ENCODE assay signal across 18 cellular contexts in the genomic region with DNA sequence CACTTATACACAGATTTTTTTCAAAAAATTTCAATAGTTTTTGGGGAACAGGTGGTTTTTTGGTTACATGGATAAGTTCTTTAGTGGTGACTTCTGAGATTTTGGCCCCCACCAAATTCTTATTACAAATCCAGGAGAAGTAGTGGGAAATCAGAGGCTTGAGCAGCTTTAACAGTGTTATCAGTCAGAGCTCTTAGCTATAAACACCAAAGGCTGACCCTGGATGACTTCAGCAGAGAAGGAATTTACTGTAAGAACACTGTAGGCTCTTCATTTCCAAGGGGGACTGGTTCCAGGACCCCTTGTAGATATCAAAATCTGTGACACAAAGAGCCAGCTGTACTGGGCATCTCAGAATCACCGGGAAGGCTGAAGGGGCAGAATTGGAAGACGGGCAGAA. TPM values are rescaled to one million over a fixed set of nuclear protein-coding genes. Genes with fewer than 3 reads are reported as not detected.
A peak's percentile ranks its signal among the peaks of the same experiment; 100 is the strongest.
DNase-seq lines count a peak whose midpoint lies in the region; ATAC-seq, FAIRE-seq and TF ChIP-seq lines count a peak whose summit lies in the region.
"Had no signal": no experiment of that assay in that cellular context is flagged by ENCODE, and none has a peak within 500 bp of the region (broad histone marks: within the 10 kb centered on the region; RNA-seq: fewer than 3 reads in every experiment).

No MANE protein-coding gene starts in this region.

- H3K9me3 ChIP-seq in HUES6 (ENCODE audit: control insufficient read depth, insufficient read depth, low read depth, low read length) (peaks cover 3% of the 10 kb centered on the region; the same call in 1 of the 2 replicates), K562 (replicated peaks; ENCODE audit: control insufficient read depth, insufficient read depth, low read depth, low read length) (no peaks in the 10 kb centered on the region)

- TF ChIP-seq CTCF in C4-2B (conservative IDR thresholded peaks at IDR 0.05) (no peak), K562 (IDR thresholded peaks at IDR 0.05 in 2 of 3, conservative IDR thresholded peaks at IDR 0.05 in 1 of 3; ENCODE audit: insufficient read depth in 2 of 3, low read depth in 1 of 3, low read length in 3 of 3) (no peak)

- H4K8ac ChIP-seq in mesendoderm (ENCODE audit: low read depth, low read length) = no peak overlapping the region

- no peak for TF ChIP-seq POLR2A in K562 (conservative IDR thresholded peaks at IDR 0.05)
- TF ChIP-seq POLR2A in GM18505 (IDR thresholded peaks at IDR 0.05; ENCODE audit: borderline replicate concordance, extremely low read depth, insufficient read depth, insufficient read length) = no peak

- H3K4me3 ChIP-seq in HUES6 (ENCODE audit: low read depth, low read length) (no peak overlapping the region), K562 (no peak overlapping the region), mesendoderm (ENCODE audit: low read length) (no peak overlapping the region)
- H3K4me3 ChIP-seq: A549 had no signal

- H3K9me1 ChIP-seq in K562 (ENCODE audit: control insufficient read depth, insufficient read depth, low read length) = no peaks in the 10 kb centered on the region

- no peak overlapping the region for H2AFZ ChIP-seq in K562 (ENCODE audit: low read depth, low read length)

- no peak for DNase-seq in K562 (ENCODE audit: extremely low read depth in 1 of 4, low spot score in 3 of 4)
- DNase-seq in mesendoderm = peak; percentile 12
- no peak for DNase-seq in Right ventricle myocardium inferior (ENCODE audit: missing footprints)
- DNase-seq: COR-L47; Kasumi-1; MM.1S; NCI-H1105; NCI-H1694; NCI-H2227 treated with DMSO at 0.1 percent for 48 hours; NCI-H524; NK-92 treated with Interleukin-12 subunit alpha and Interleukin-12 subunit beta, amount 100 ng/mL, for 24 hours; RPMI8226 had no signal

- no TSS peak for BruUV-seq in K562 (replicated peaks; lab: Mats Ljungman, UMichigan)

- no peak overlapping the region for H2BK15ac ChIP-seq in mesendoderm (replicated peaks; ENCODE audit: low read depth)

- FAIRE-seq in K562 (lab: Jason Lieb, UNC) = no peak
- FAIRE-seq: A549 had no signal

- WGBS in K562 (ENCODE audit: insufficient coverage, low coverage, missing lambda C conversion rate) = 87% methylated on average over 2 of the region's 2 CpGs
- WGBS in mesendoderm (ENCODE audit: extremely low coverage, insufficient coverage, low lambda C conversion rate) = no CpG with 5 or more reads among the region's 2 CpGs

- H3K23ac ChIP-seq in mesendoderm (ENCODE audit: low read length) = no peak overlapping the region

- POLR2A ChIA-PET in K562 (lab: Yijun Ruan, JAX) = interaction anchor here (1.2 kb wide), 1 partner anchor 15 kb away, joined by 3 read pairs; no protein-coding TSS in a partner anchor

- CTCF ChIA-PET in K562 (lab: Yijun Ruan, JAX; ENCODE audit: low intra/inter-chr PET ratio) = interaction anchor here (0.7 kb wide), 1 partner anchor 546 kb away, joined by 4 read pairs; no protein-coding TSS in a partner anchor

- no peak overlapping the region for H3K4ac ChIP-seq in mesendoderm (ENCODE audit: low read depth, low read length)

- H3K79me1 ChIP-seq in mesendoderm (ENCODE audit: low read length) = peaks cover 3% of the 10 kb centered on the region

- H3K79me2 ChIP-seq in K562 (ENCODE audit: control insufficient read depth, insufficient read depth, low read length) = peaks cover 24% of the 10 kb centered on the region; the same call in 2 of the 3 replicates
- no peaks in the 10 kb centered on the region for H3K79me2 ChIP-seq in mesendoderm (ENCODE audit: control insufficient read depth, insufficient read depth, low read length)

- H2BK5ac ChIP-seq in mesendoderm (ENCODE audit: low read length) = no peak overlapping the region

- H3K56ac ChIP-seq in mesendoderm (ENCODE audit: low read length) = no peak overlapping the region

- intact Hi-C loops in K562 (cut with micrococcal nuclease) = no loop called here
- intact Hi-C loops in Right ventricle myocardium inferior (cut with DNase I) = no loop called here

- H3K9ac ChIP-seq in HUES6 (ENCODE audit: low read length) (peak overlapping the region; percentile 34), K562 (ENCODE audit: insufficient read depth in 1 of 2, low read depth in 2 of 2, low read length in 2 of 2) (no peak overlapping the region), mesendoderm (ENCODE audit: low read length) (no peak overlapping the region)

- H3K27ac ChIP-seq in C4-2B (peak overlapping the region; percentile 91), HUES6 (ENCODE audit: low read depth, low read length) (peak overlapping the region; percentile 63; the same call in 1 of the 2 replicates), K562 (ENCODE audit: extremely low read depth, low read depth, low read length) (no peak overlapping the region), mesendoderm (ENCODE audit: low read depth, low read length) (no peak overlapping the region)

- H4K5ac ChIP-seq in mesendoderm (ENCODE audit: low read length) = no peak overlapping the region

- H3K4me2 ChIP-seq in K562 (ENCODE audit: insufficient read depth, low read length) (peak overlapping the region; percentile 5; the same call in 1 of the 2 replicates), mesendoderm (ENCODE audit: low read length) (no peak overlapping the region)
- H3K4me2 ChIP-seq: A549 had no signal

- TF ChIP-seq RAD21 in K562 (CRISPR knock-in tag; conservative IDR thresholded peaks at IDR 0.05 in 1 of 2, IDR thresholded peaks at IDR 0.05 in 1 of 2) = no peak

- no peak for TF ChIP-seq EP300 in K562 (IDR thresholded peaks at IDR 0.05; ENCODE audit: low read length)

- no peak overlapping the region for H2AK5ac ChIP-seq in mesendoderm (ENCODE audit: low read length)

- H2BK120ac ChIP-seq in mesendoderm (ENCODE audit: low read depth, low read length) = no peak overlapping the region

- peaks cover 11% of the 10 kb centered on the region; the same call in 1 of the 2 replicates for H3K4me1 ChIP-seq in HUES6 (ENCODE audit: control insufficient read depth, insufficient read depth, low read length)
- H3K4me1 ChIP-seq in K562 (replicated peaks in 1 of 2; ENCODE audit: control insufficient read depth in 2 of 2, insufficient read depth in 2 of 2, low read length in 2 of 2) = peaks cover 0 to 12% of the 10 kb centered on the region in 2 experiments; a peak in 4 of 5 replicates
- no peaks in the 10 kb centered on the region for H3K4me1 ChIP-seq in mesendoderm (ENCODE audit: control insufficient read depth, low read depth, low read length)

- H4K20me1 ChIP-seq in K562 (replicated peaks; ENCODE audit: control insufficient read depth, insufficient read depth, low read length) = 0 out of 2 replicates have a peak, but pooled peaks cover 4% of the 10 kb centered on the region

- H3K27me3 ChIP-seq in HUES6 (ENCODE audit: control insufficient read depth, insufficient read depth, low read length) (no peaks in the 10 kb centered on the region), K562 (ENCODE audit: control insufficient read depth in 2 of 2, insufficient read depth in 2 of 2, low read length in 2 of 2) (no peaks in the 10 kb centered on the region), mesendoderm (ENCODE audit: insufficient read depth, low read length, poor library complexity) (no peaks in the 10 kb centered on the region)

- H3K36me3 ChIP-seq in HUES6 (ENCODE audit: control insufficient read depth, insufficient read depth, low read length) (peaks cover 52% of the 10 kb centered on the region), K562 (ENCODE audit: control insufficient read depth, insufficient read depth, low read length) (peaks cover 57% of the 10 kb centered on the region), mesendoderm (ENCODE audit: control insufficient read depth, insufficient read depth, low read length) (peaks cover 4% of the 10 kb centered on the region)

- H3K18ac ChIP-seq in mesendoderm (ENCODE audit: low read length) = no peak overlapping the region

- ATAC-seq in K562 = peak; percentile 22
- ATAC-seq in GM18505 (IDR thresholded peaks at IDR 0.05; ENCODE audit: unreplicated experiment) = no peak
- no peak for ATAC-seq in Right ventricle myocardium inferior
- no peak for ATAC-seq in GM19463 (IDR thresholded peaks at IDR 0.05; ENCODE audit: unreplicated experiment)
- no peak for ATAC-seq in GM18907 (IDR thresholded peaks at IDR 0.05; ENCODE audit: unreplicated experiment)
- ATAC-seq: A549 had no signal

- in situ Hi-C loops in K562 (cut with MboI) = no loop called here

TF ChIP-seq in K562, 482 proteins besides CTCF, POLR2A, EP300 and RAD21 (continues in another document):
- TF ChIP-seq, protein P1, sequence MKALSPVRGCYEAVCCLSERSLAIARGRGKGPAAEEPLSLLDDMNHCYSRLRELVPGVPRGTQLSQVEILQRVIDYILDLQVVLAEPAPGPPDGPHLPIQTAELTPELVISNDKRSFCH (CRISPR knock-in tag; IDR thresholded peaks at IDR 0.05) = no peak
- TF ChIP-seq, protein P1 (tag; IDR thresholded peaks at IDR 0.05) = no peak
- TF ChIP-seq PHB (CRISPR knock-in tag; IDR thresholded peaks at IDR 0.05) = no peak
- no peak for TF ChIP-seq ZFP36 (IDR thresholded peaks at IDR 0.05; ENCODE audit: low read depth, low read length, partially characterized antibody)

RNA-seq across cellular contexts. Expression of gene MPHOSPH6, which starts 17.8 kb away (rescaled TPM):
- total RNA-seq in K562 (2011; cell fraction: chromatin; rRNA removed; ENCODE audit: low replicate concordance) = 26.8 and 64.4 TPM in 2 replicates
- total RNA-seq in K562 (2011; cell fraction: nucleolus; rRNA removed) = 9.5 and 10.9 TPM in 2 replicates
- total RNA-seq in K562 (2011; cell fraction: nucleoplasm; rRNA removed) = 33.8 and 54.4 TPM in 2 replicates
- total RNA-seq in K562 (2014; rRNA removed) (48.0 and 55.9 TPM in 2 replicates), K562 (2014; rRNA removed; fragmentation: Illumina TruSeq; extraction: Trizol) (81.3 and 93.6 TPM in 2 replicates), K562 (2015; rRNA removed; fragmentation: Illumina TruSeq; extraction: Trizol) (70.0 and 76.7 TPM in 2 replicates), K562 (2021) (34.1 and 37.0 TPM in 2 replicates), Right ventricle myocardium inferior (9.6 TPM)
- polyA plus RNA-seq in K562 (2011; rRNA removed) (26.9 and 39.3 TPM in 2 replicates), K562 (2014; fragmentation: Illumina TruSeq; extraction: Trizol) (66.1 and 85.1 TPM in 2 replicates), K562 (2014; fragmentation: Nextera tagmentation; extraction: Ambion mirVana) (100 to 1,000 TPM; 148 to 153 TPM), K562 (2014; rRNA removed) (65.0 and 71.4 TPM in 2 replicates)
- 5.2 and 20.5 TPM in 2 replicates for polyA plus RNA-seq in K562 (2011; cell fraction: cytosol; rRNA removed)
- polyA plus RNA-seq in K562 (2011; cell fraction: nucleus; rRNA removed) = 13.5 and 23.0 TPM in 2 replicates
- polyA plus RNA-seq in K562 (2012) = 27.6 and 49.8 TPM in 2 replicates
- polyA minus RNA-seq in K562 (2011; rRNA and poly(A)+ RNA removed) = 27.7 and 32.2 TPM in 2 replicates
- polyA minus RNA-seq in K562 (2011; cell fraction: cytosol; rRNA and poly(A)+ RNA removed) = 9.1 and 11.1 TPM in 2 replicates
- 17.2 and 31.8 TPM in 2 replicates for polyA minus RNA-seq in K562 (2011; cell fraction: nucleus; rRNA and poly(A)+ RNA removed)
- polyA plus RNA-seq in mesendoderm (2013, experiment 1 of 2) = 58.1 TPM
- polyA plus RNA-seq in mesendoderm (2013, experiment 2 of 2) = 59.4 TPM

Comparison
In these comparisons a context has a peak if more than half of its experiments do, and no peak if none do; other contexts are left out.
1. H3K27ac ChIP-seq: peak in C4-2B (single experiment) and HUES6 (single experiment); none in K562 (single experiment) and mesendoderm (single experiment).